Comparison of ENCODE assay signal across 8 cellular contexts in the genomic region with DNA sequence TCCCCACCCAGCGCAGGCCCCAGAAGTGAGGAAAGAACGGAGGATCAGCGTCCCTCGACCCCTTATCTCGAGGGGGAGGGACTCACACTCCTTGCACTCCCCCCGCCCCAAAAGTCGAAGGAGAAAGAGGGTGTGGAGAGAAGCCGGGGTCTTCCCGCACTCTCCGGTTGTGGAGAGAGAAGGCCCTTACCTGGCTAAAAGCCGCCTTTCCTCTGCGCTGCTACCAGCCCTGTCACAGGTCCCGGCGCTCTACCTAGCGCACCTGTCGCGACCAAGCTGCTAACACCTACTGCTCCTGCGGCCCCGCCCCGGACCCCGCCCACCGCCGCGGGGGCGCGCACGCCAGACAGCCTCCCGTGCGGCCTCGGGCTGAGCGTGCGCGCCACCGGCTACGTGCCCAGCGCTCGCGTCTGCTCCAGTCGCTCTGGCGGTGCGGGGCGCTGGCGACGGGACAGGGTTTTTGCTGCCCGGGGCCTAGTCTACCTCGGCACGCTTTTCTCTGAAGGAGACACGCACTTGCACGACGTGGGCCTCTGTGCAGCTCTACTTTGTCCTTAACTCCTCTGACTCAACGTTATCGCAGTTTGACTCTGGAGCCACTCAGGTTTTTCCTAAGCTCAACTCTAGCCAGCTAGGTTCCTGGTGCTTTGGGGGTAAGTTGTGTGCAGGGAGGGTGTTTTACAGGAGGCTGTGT. TPM values are rescaled to one million over a fixed set of nuclear protein-coding genes. Genes with fewer than 3 reads are reported as not detected.
DNase-seq lines count a peak whose midpoint lies in the region; ATAC-seq and FAIRE-seq lines count a peak whose summit lies in the region.

A gene (minus strand): TSS at position 291 of the 694 bp plus-strand sequence. CDS start 34,769 bp downstream, outside the sequence.

- peak; percentile 92 for ATAC-seq in GM21360 (IDR thresholded peaks at IDR 0.05; ENCODE audit: unreplicated experiment)
- peak; percentile 97 for ATAC-seq in activated CD8-positive, alpha-beta memory T cell treated with anti-CD3 and anti-CD28 coated beads, Interleukin-2, amount 10 ng/mL, durations not matched to agents 7 days and 5 days

- peak within 1 kb of the TSS; percentile 93 for H3K4me3 ChIP-seq in CD8-positive, alpha-beta memory T cell (ENCODE audit: low read length)
- H3K4me3 ChIP-seq in NT2/D1 (ENCODE audit: insufficient read length, low read depth): peak within 1 kb of the TSS; percentile 77
- peak within 1 kb of the TSS; percentile 86 for H3K4me3 ChIP-seq in endocrine pancreas (ENCODE audit: control insufficient read depth, insufficient read depth, low read length)
- H3K4me3 ChIP-seq in mesendoderm (ENCODE audit: low read length): peak within 1 kb of the TSS; percentile 22

- H3K79me1 ChIP-seq in mesendoderm (ENCODE audit: low read length): no peaks in the 10 kb centered on the region

- no peaks in the 10 kb centered on the region for H3K79me2 ChIP-seq in mesendoderm (ENCODE audit: control insufficient read depth, insufficient read depth, low read length)

- H3K27ac ChIP-seq in CD8-positive, alpha-beta memory T cell (ENCODE audit: low read depth, low read length): peak within 1 kb of the TSS; percentile 85
- no peak within 1 kb of the TSS for H3K27ac ChIP-seq in mesendoderm (ENCODE audit: low read depth, low read length)

- H3K23ac ChIP-seq in mesendoderm (ENCODE audit: low read length): no peak within 1 kb of the TSS

- FAIRE-seq in HTR-8/SVneo (lab: Jason Lieb, UNC): peak; percentile 85

- no peaks in the 10 kb centered on the region for H3K9me3 Mint-ChIP-seq in CD8-positive, alpha-beta memory T cell
- H3K9me3 Mint-ChIP-seq in activated CD8-positive, alpha-beta memory T cell treated with anti-CD3 and anti-CD28 coated beads, Interleukin-2, amount 10 ng/mL, durations not matched to agents 7 days and 5 days (ENCODE audit: low read depth): no peaks in the 10 kb centered on the region

- no peaks in the 10 kb centered on the region for H3K27me3 Mint-ChIP-seq in CD8-positive, alpha-beta memory T cell
- H3K27me3 Mint-ChIP-seq in activated CD8-positive, alpha-beta memory T cell treated with anti-CD3 and anti-CD28 coated beads, Interleukin-2, amount 10 ng/mL, durations not matched to agents 7 days and 5 days: peaks cover 13% of the 10 kb centered on the region

- H4K8ac ChIP-seq in mesendoderm (ENCODE audit: low read depth, low read length): no peak within 1 kb of the TSS

- H3K4me1 ChIP-seq in CD8-positive, alpha-beta memory T cell (ENCODE audit: insufficient read depth, low read length): peaks cover 22% of the 10 kb centered on the region
- H3K4me1 ChIP-seq in NT2/D1 (ENCODE audit: insufficient read depth, insufficient read length) (no peaks in the 10 kb centered on the region), endocrine pancreas (ENCODE audit: control insufficient read depth, insufficient read depth, low read length) (peaks cover 8% of the 10 kb centered on the region), mesendoderm (ENCODE audit: control insufficient read depth, low read depth, low read length) (peaks cover 5% of the 10 kb centered on the region)

- H3K9ac ChIP-seq in NT2/D1 (ENCODE audit: insufficient read length, low read depth): peak within 1 kb of the TSS; percentile 91
- peak within 1 kb of the TSS; percentile 94 for H3K9ac ChIP-seq in endocrine pancreas (ENCODE audit: control insufficient read depth, insufficient read depth, low read length)
- H3K9ac ChIP-seq in mesendoderm (ENCODE audit: low read length): peak within 1 kb of the TSS; percentile 53

- no peaks in the 10 kb centered on the region for H3K27me3 ChIP-seq in CD8-positive, alpha-beta memory T cell (ENCODE audit: insufficient read depth, low read length, poor library complexity, severe bottlenecking)
- H3K27me3 ChIP-seq in NT2/D1 (ENCODE audit: insufficient read depth, insufficient read length): peaks cover 30% of the 10 kb centered on the region
- H3K27me3 ChIP-seq in endocrine pancreas (ENCODE audit: control insufficient read depth, insufficient read depth, low read length): no peaks in the 10 kb centered on the region
- no peaks in the 10 kb centered on the region for H3K27me3 ChIP-seq in mesendoderm (ENCODE audit: insufficient read depth, low read length, poor library complexity)

- H3K4me3 Mint-ChIP-seq in CD8-positive, alpha-beta memory T cell: peak within 1 kb of the TSS; percentile 89 to 96 (median 90)
- H3K4me3 Mint-ChIP-seq in activated CD8-positive, alpha-beta memory T cell treated with anti-CD3 and anti-CD28 coated beads, Interleukin-2, amount 10 ng/mL, durations not matched to agents 7 days and 5 days: peak within 1 kb of the TSS; percentile 88

- H3K56ac ChIP-seq in mesendoderm (ENCODE audit: low read length): peak within 1 kb of the TSS; percentile 63

- peak within 1 kb of the TSS; percentile 73 to 96 (median 86) for H3K27ac Mint-ChIP-seq in CD8-positive, alpha-beta memory T cell
- peak within 1 kb of the TSS; percentile 83 for H3K27ac Mint-ChIP-seq in activated CD8-positive, alpha-beta memory T cell treated with anti-CD3 and anti-CD28 coated beads, Interleukin-2, amount 10 ng/mL, durations not matched to agents 7 days and 5 days

- no peak within 1 kb of the TSS for H4K5ac ChIP-seq in mesendoderm (ENCODE audit: low read length)

- no peaks in the 10 kb centered on the region for H3K36me3 ChIP-seq in CD8-positive, alpha-beta memory T cell (ENCODE audit: insufficient read depth, low read length)
- H3K36me3 ChIP-seq in NT2/D1 (ENCODE audit: insufficient read depth, insufficient read length, low read length) (peaks cover 2% of the 10 kb centered on the region), endocrine pancreas (ENCODE audit: control insufficient read depth, insufficient read depth, low read length) (no peaks in the 10 kb centered on the region), mesendoderm (ENCODE audit: control insufficient read depth, insufficient read depth, low read length) (no peaks in the 10 kb centered on the region)

- peak within 1 kb of the TSS; percentile 47 for H3K18ac ChIP-seq in mesendoderm (ENCODE audit: low read length)

- peak within 1 kb of the TSS; percentile 61 for H3K4me2 ChIP-seq in mesendoderm (ENCODE audit: low read length)

- peaks cover 0 to 2% (median 0%) of the 10 kb centered on the region in 3 donors for H3K36me3 Mint-ChIP-seq in CD8-positive, alpha-beta memory T cell
- H3K36me3 Mint-ChIP-seq in activated CD8-positive, alpha-beta memory T cell treated with anti-CD3 and anti-CD28 coated beads, Interleukin-2, amount 10 ng/mL, durations not matched to agents 7 days and 5 days: peaks cover 3% of the 10 kb centered on the region

- no CpG with 5 or more reads among the region's 52 CpGs for WGBS in mesendoderm (ENCODE audit: extremely low coverage, insufficient coverage, low lambda C conversion rate)

- H2BK15ac ChIP-seq in mesendoderm (replicated peaks; ENCODE audit: low read depth): no peak within 1 kb of the TSS

- H2BK120ac ChIP-seq in mesendoderm (ENCODE audit: low read depth, low read length): no peak within 1 kb of the TSS

- H3K9me3 ChIP-seq in CD8-positive, alpha-beta memory T cell (ENCODE audit: low read length): no peaks in the 10 kb centered on the region
- H3K9me3 ChIP-seq in NT2/D1 (ENCODE audit: insufficient read depth, low read length) (no peaks in the 10 kb centered on the region), endocrine pancreas (ENCODE audit: control insufficient read depth, low read length) (no peaks in the 10 kb centered on the region)

- H3K4me1 Mint-ChIP-seq in CD8-positive, alpha-beta memory T cell: peaks cover 17 to 24% (median 23%) of the 10 kb centered on the region in 3 donors
- peaks cover 23% of the 10 kb centered on the region for H3K4me1 Mint-ChIP-seq in activated CD8-positive, alpha-beta memory T cell treated with anti-CD3 and anti-CD28 coated beads, Interleukin-2, amount 10 ng/mL, durations not matched to agents 7 days and 5 days

- CTCF ChIA-PET in CD8-positive, alpha-beta memory T cell (lab: Charles Lee): interaction anchor here (0.8 to 1.7 kb wide), 12 partner anchors 10 to 209 kb away, joined by 3 to 10 read pairs (median 4); a partner anchor contains a TSS
- CTCF ChIA-PET in activated CD8-positive, alpha-beta memory T cell treated with anti-CD3 and anti-CD28 coated beads, Interleukin-2, amount 10 ng/mL, durations not matched to agents 7 days and 5 days (lab: Charles Lee): interaction anchor here (0.5 to 3.4 kb wide), 18 partner anchors 9 to 213 kb away, joined by 3 to 28 read pairs (median 4); a partner anchor contains a TSS

- H2BK5ac ChIP-seq in mesendoderm (ENCODE audit: low read length): no peak within 1 kb of the TSS

- peak; percentile 84 to 94 (median 91) for DNase-seq in CD8-positive, alpha-beta memory T cell
- DNase-seq in HTR-8/SVneo (ENCODE audit: insufficient read length, low spot score) (peak; percentile 94), NT2/D1 (ENCODE audit: low read depth, low spot score) (peak; percentile 84), mesendoderm (peak; percentile 96)
- DNase-seq in activated CD8-positive, alpha-beta memory T cell treated with anti-CD3 and anti-CD28 coated beads, Interleukin-2, amount 10 ng/mL, durations not matched to agents 7 days and 5 days: peak; percentile 94
- DNase-seq in stimulated activated CD8-positive, alpha-beta memory T cell treated with anti-CD3 and anti-CD28 coated beads, Interleukin-15, amount 100 ng/mL, for 1 hour (ENCODE audit: low read depth): peak; percentile 80

- H2AK5ac ChIP-seq in mesendoderm (ENCODE audit: low read length): no peak within 1 kb of the TSS

- POLR2A ChIA-PET in CD8-positive, alpha-beta memory T cell (lab: Charles Lee): interaction anchor here (0.5 to 2.4 kb wide), 6 partner anchors 11 to 1865 kb away, joined by 3 to 11 read pairs (median 4); no protein-coding TSS in a partner anchor

- H3K4ac ChIP-seq in mesendoderm (ENCODE audit: low read depth, low read length): no peak within 1 kb of the TSS

RNA-seq across cellular contexts. Expression of the gene that starts here (rescaled TPM):
- total RNA-seq in CD8-positive, alpha-beta memory T cell: 100 to 1,000 TPM in 1 of 2 experiments, 10 to 100 TPM in 1; 95.4 to 103 TPM
- polyA plus RNA-seq in CD8-positive, alpha-beta memory T cell: 13.1 TPM
- total RNA-seq in activated CD8-positive, alpha-beta memory T cell treated with anti-CD3 and anti-CD28 coated beads, Interleukin-2, amount 10 ng/mL, durations not matched to agents 7 days and 5 days: 10 to 100 TPM; 36.4 to 64.2 TPM
- 94.9 TPM for polyA plus RNA-seq in mesendoderm (2013, experiment 1 of 2)
- polyA plus RNA-seq in mesendoderm (2013, experiment 2 of 2): 93.3 TPM

Comparison
In these comparisons a context has a peak if more than half of its experiments do, and no peak if none do; other contexts are left out.
1. H3K4me3 ChIP-seq: peak in every context shown above with its lines; median percentile 93 in CD8-positive, alpha-beta memory T cell; 86 in endocrine pancreas; 77 in NT2/D1; 22 in mesendoderm.